1 cellular context compared by ENCODE assay signal in the genomic region with DNA sequence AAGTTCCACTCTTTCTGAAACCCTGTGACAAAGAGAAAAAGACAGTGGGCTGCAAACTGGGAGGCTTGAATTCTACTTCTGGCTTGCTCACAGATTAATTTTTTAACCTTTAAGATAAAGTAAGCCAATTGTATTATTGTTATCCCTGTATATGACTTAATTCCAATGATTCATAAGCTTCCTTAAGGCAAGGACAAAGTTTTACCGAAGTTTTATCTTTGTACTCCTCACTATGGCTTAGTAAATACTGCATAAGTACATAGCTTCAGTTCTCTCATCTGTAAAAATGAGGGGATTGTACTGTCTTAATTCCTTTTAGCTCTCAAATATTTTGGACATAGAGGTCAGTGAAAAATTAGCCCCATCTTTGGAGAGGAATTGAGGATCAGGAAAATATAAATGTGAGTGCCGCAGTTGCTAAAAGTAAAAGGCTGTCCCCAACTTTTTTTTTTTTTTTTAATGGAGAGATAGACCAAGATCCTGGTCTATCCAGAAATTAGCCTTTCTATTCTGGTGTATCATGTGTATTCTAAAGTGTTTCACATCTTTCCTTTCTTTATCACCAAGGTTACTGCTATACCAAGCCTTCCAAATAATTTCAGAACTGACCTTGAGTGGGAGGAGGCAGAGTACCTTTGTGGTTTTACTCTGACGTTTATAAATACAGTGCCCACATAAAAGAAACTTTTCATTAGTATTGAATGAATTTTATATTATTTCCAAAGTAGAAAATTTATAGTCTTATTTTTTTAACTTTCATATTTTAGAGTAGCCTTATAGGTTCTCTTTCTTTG.
TF ChIP-seq lines count a peak whose summit lies in the region.

No MANE protein-coding gene starts in this region.

TF ChIP-seq in IMR-90, 13 proteins besides CTCF, POLR2A, EP300 and RAD21:
- TF ChIP-seq CEBPB (IDR thresholded peaks at IDR 0.05; ENCODE audit: low read depth, low read length) (no peak), CHD1 (IDR thresholded peaks at IDR 0.05; ENCODE audit: low read depth, low read length) (no peak), RCOR1 (IDR thresholded peaks at IDR 0.05; ENCODE audit: insufficient replicate concordance, low read length) (no peak), BHLHE40 (IDR thresholded peaks at IDR 0.05; ENCODE audit: low read depth, low read length) (no peak), MAFK (IDR thresholded peaks at IDR 0.05; ENCODE audit: low read depth, low read length) (no peak), FOS (IDR thresholded peaks at IDR 0.05; ENCODE audit: low read depth, low read length) (no peak), NFE2L2 (IDR thresholded peaks at IDR 0.05; ENCODE audit: low read depth, low read length) (no peak), MXI1 (IDR thresholded peaks at IDR 0.05; ENCODE audit: borderline replicate concordance, low read depth, low read length) (no peak), MAZ (IDR thresholded peaks at IDR 0.05; ENCODE audit: borderline replicate concordance, low read depth, low read length) (no peak), RFX5 (IDR thresholded peaks at IDR 0.05; ENCODE audit: low read depth, low read length) (no peak), SMC3 (IDR thresholded peaks at IDR 0.05; ENCODE audit: low read depth, low read length) (no peak)
- TF ChIP-seq, protein P1, sequence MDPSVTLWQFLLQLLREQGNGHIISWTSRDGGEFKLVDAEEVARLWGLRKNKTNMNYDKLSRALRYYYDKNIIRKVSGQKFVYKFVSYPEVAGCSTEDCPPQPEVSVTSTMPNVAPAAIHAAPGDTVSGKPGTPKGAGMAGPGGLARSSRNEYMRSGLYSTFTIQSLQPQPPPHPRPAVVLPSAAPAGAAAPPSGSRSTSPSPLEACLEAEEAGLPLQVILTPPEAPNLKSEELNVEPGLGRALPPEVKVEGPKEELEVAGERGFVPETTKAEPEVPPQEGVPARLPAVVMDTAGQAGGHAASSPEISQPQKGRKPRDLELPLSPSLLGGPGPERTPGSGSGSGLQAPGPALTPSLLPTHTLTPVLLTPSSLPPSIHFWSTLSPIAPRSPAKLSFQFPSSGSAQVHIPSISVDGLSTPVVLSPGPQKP (IDR thresholded peaks at IDR 0.05; ENCODE audit: borderline replicate concordance, low read depth, low read length): no peak
- TF ChIP-seq, protein P2, sequence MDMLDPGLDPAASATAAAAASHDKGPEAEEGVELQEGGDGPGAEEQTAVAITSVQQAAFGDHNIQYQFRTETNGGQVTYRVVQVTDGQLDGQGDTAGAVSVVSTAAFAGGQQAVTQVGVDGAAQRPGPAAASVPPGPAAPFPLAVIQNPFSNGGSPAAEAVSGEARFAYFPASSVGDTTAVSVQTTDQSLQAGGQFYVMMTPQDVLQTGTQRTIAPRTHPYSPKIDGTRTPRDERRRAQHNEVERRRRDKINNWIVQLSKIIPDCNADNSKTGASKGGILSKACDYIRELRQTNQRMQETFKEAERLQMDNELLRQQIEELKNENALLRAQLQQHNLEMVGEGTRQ (IDR thresholded peaks at IDR 0.05; ENCODE audit: low read depth, low read length): no peak
